12 cellular contexts compared by ENCODE assay signal in genomic region chr1:54548389-54549044, GRCh38. TPM values are rescaled to one million over a fixed set of nuclear protein-coding genes. Genes with fewer than 3 reads are reported as not detected.
DNase-seq lines count a peak whose midpoint lies in the region; ATAC-seq and TF ChIP-seq lines count a peak whose summit lies in the region.
"Had no signal": no experiment of that assay in that cellular context is flagged by ENCODE, and none has a peak within 500 bp of the region (broad histone marks: within the 10 kb centered on the region; RNA-seq: fewer than 3 reads in every experiment).

No MANE protein-coding gene starts in this region.

- peak overlapping the region; percentile 80 to 95 (median 89) for H3K27ac ChIP-seq in heart right ventricle
- peak overlapping the region; percentile 93 for H3K27ac ChIP-seq in parathyroid adenoma
- H3K27ac ChIP-seq in aorta (ENCODE audit: low read depth in 1 of 2, low read length in 2 of 2): peak overlapping the region in 1 of 2 donors; percentile 23
- H3K27ac ChIP-seq: 22Rv1 had no signal

- no peaks in the 10 kb centered on the region for H3K36me3 ChIP-seq in heart right ventricle
- no peaks in the 10 kb centered on the region for H3K36me3 ChIP-seq in parathyroid adenoma (ENCODE audit: control insufficient read depth, insufficient read depth, low read length)
- H3K36me3 ChIP-seq in aorta (ENCODE audit: control insufficient read depth in 1 of 2, insufficient read depth in 2 of 2, low read length in 1 of 2): no peaks in the 10 kb centered on the region

- H3K4me3 ChIP-seq in heart right ventricle (peak overlapping the region; percentile 41 to 62 (median 50)), parathyroid adenoma (ENCODE audit: low read depth, low read length) (peak overlapping the region; percentile 59), aorta (ENCODE audit: low read length in 2 of 2) (peak overlapping the region; percentile 5 to 30)

- H3K4me1 ChIP-seq in heart right ventricle (peaks cover 3 to 45% (median 19%) of the 10 kb centered on the region in 9 donors), parathyroid adenoma (peaks cover 14% of the 10 kb centered on the region), aorta (ENCODE audit: control insufficient read depth in 1 of 2, insufficient read depth in 2 of 2, low read length in 2 of 2) (no peaks in the 10 kb centered on the region)

- intact Hi-C loops in heart right ventricle (cut with DNase I) (loop anchor here in 4 of 10 donors (1.0 to 10.0 kb wide), 5 partner anchors 32 to 166 kb away; partner anchors contain the start of gene TTC4 (in 1 of the 4)), aorta (cut with DNase I) (loop anchor here (2.0 to 10.0 kb wide), 4 partner anchors 20 to 166 kb away; partner anchors contain the start of gene TTC4 (in 1 of the 2))

- peak overlapping the region; percentile 63 for H2AFZ ChIP-seq in parathyroid adenoma

- peak overlapping the region; percentile 87 for H3K4me2 ChIP-seq in parathyroid adenoma (ENCODE audit: low read length)

- WGBS in heart right ventricle, 2 donors: 31 to 41% methylated on average over 13 of the region's 13 CpGs
- WGBS in aorta, 2 donors: 14 to 17% methylated on average over 13 of the region's 13 CpGs

- DNase-seq in DMS 273 (lab: John Stamatoyannopoulos, UW; ENCODE audit: unreplicated experiment): peak; percentile 52
- DNase-seq in DMS 273 treated with DMSO at 0.1 percent for 48 hours (lab: John Stamatoyannopoulos, UW): no peak
- peak in 1 of 2 donors; percentile 40 for DNase-seq in heart right ventricle
- no peak for DNase-seq in aorta
- DNase-seq in DMS114 treated with DMSO at 0.1 percent for 48 hours (lab: John Stamatoyannopoulos, UW; ENCODE audit: unreplicated experiment): no peak
- no peak for DNase-seq in NCI-H748 treated with DMSO at 0.1 percent for 48 hours (lab: John Stamatoyannopoulos, UW)
- DNase-seq: activated B cell treated with CpG ODN at 0.5 μM for 24 hours, foreskin melanocyte, SIG-M5 had no signal

- H3K79me2 ChIP-seq in parathyroid adenoma: peaks cover 21% of the 10 kb centered on the region

- ATAC-seq in heart right ventricle (peak; percentile 26 to 69 (median 52)), aorta (ENCODE audit: low FRiP score) (peak; percentile 1), GM21423 (IDR thresholded peaks at IDR 0.05; ENCODE audit: unreplicated experiment) (no peak)

- H3K9me3 ChIP-seq in heart right ventricle (no peaks in the 10 kb centered on the region), parathyroid adenoma (ENCODE audit: control insufficient read depth, low read length) (no peaks in the 10 kb centered on the region), aorta (ENCODE audit: control insufficient read depth, low read length) (no peaks in the 10 kb centered on the region)

- H3K9ac ChIP-seq in parathyroid adenoma: no peak overlapping the region

- no peak for TF ChIP-seq CTCF in heart right ventricle (IDR thresholded peaks at IDR 0.05)
- no peak for TF ChIP-seq CTCF in parathyroid adenoma (IDR thresholded peaks at IDR 0.05)

- H3K27me3 ChIP-seq in heart right ventricle (no peaks in the 10 kb centered on the region), parathyroid adenoma (ENCODE audit: control insufficient read depth, insufficient read depth, low read length) (no peaks in the 10 kb centered on the region), aorta (ENCODE audit: control insufficient read depth in 1 of 2, insufficient read depth in 2 of 2, low read length in 1 of 2) (no peaks in the 10 kb centered on the region)

RNA-seq across cellular contexts. Expression of gene ACOT11, which starts 0.5 kb away (rescaled TPM):
- total RNA-seq in heart right ventricle (10 to 100 TPM; 25.8 to 77.2 (median 59.4) TPM), aorta (10 to 100 TPM; 17.5 to 20.9 TPM)
- polyA plus RNA-seq in heart right ventricle (10 to 100 TPM; 33.0 to 44.8 TPM), aorta (1 to 10 TPM; 6.4 to 7.3 TPM)
